Comparison of ENCODE assay signal across 18 cellular contexts in genomic region chr18:13868501-13869271, GRCh38. TPM values are rescaled to one million over a fixed set of nuclear protein-coding genes. Genes with fewer than 3 reads are reported as not detected.
DNase-seq lines count a peak whose midpoint lies in the region; ATAC-seq and TF ChIP-seq lines count a peak whose summit lies in the region.
"Had no signal": no experiment of that assay in that cellular context is flagged by ENCODE, and none has a peak within 500 bp of the region (broad histone marks: within the 10 kb centered on the region; RNA-seq: fewer than 3 reads in every experiment).

No MANE protein-coding gene starts in this region.

- H3K4me3 ChIP-seq in HUES6 (ENCODE audit: low read depth, low read length) = peak overlapping the region; percentile 66
- peak overlapping the region; percentile 41 for H3K4me3 ChIP-seq in ectodermal cell (ENCODE audit: insufficient read depth, low read depth, low read length)
- peak overlapping the region in 1 of 2 donors; percentile 31 for H3K4me3 ChIP-seq in testis
- H3K4me3 ChIP-seq: gastrocnemius medialis, ovary, upper lobe of right lung had no signal

- intact Hi-C loops in testis (cut with DNase I; ENCODE audit: low total_unique reads) = no loop called here

- H3K4me1 Mint-ChIP-seq in nephron progenitor cell = peaks cover 6% of the 10 kb centered on the region
- H3K4me1 Mint-ChIP-seq: stimulated activated memory B cell treated with anti-CD40 and anti-IgM and Interleukin-4, amounts not matched to agents 10 μg/mL and 1 μg/mL and 100 μg/mL, for 72 hours had no signal

- no peak overlapping the region for H3K27ac Mint-ChIP-seq in nephron progenitor cell
- H3K27ac Mint-ChIP-seq: activated CD4-positive, alpha-beta memory T cell treated with anti-CD3 and anti-CD28 coated beads for 36 hours; stimulated activated memory B cell treated with anti-CD40 and anti-IgM and Interleukin-4, amounts not matched to agents 10 μg/mL and 1 μg/mL and 100 μg/mL, for 72 hours had no signal

- ATAC-seq in GM21529 (IDR thresholded peaks at IDR 0.05; ENCODE audit: unreplicated experiment) = no peak
- ATAC-seq: gastrocnemius medialis; stimulated activated memory B cell treated with anti-CD40 and anti-IgM and Interleukin-4, amounts not matched to agents 10 μg/mL and 1 μg/mL and 100 μg/mL, for 72 hours; upper lobe of right lung had no signal

- H3K27ac ChIP-seq in HUES6 (ENCODE audit: low read depth, low read length) = no peak overlapping the region
- H3K27ac ChIP-seq in ectodermal cell (ENCODE audit: insufficient read depth, low read depth, low read length, poor library complexity, severe bottlenecking) = no peak overlapping the region
- H3K27ac ChIP-seq in testis = no peak overlapping the region
- H3K27ac ChIP-seq: gastrocnemius medialis, ovary, upper lobe of right lung had no signal

- H3K4me1 ChIP-seq in HUES6 (ENCODE audit: control insufficient read depth, insufficient read depth, low read length) (0 out of 2 replicates have a peak, but pooled peaks cover 4% of the 10 kb centered on the region), ectodermal cell (ENCODE audit: control insufficient read depth, insufficient read depth, low read length) (no peaks in the 10 kb centered on the region), testis (no peaks in the 10 kb centered on the region)
- H3K4me1 ChIP-seq: gastrocnemius medialis, upper lobe of right lung had no signal

- peaks cover 8% of the 10 kb centered on the region for H3K9me3 Mint-ChIP-seq in nephron progenitor cell
- H3K9me3 Mint-ChIP-seq: activated CD4-positive, alpha-beta memory T cell treated with anti-CD3 and anti-CD28 coated beads for 36 hours; stimulated activated memory B cell treated with anti-CD40 and anti-IgM and Interleukin-4, amounts not matched to agents 10 μg/mL and 1 μg/mL and 100 μg/mL, for 72 hours had no signal

- no peaks in the 10 kb centered on the region for H3K36me3 Mint-ChIP-seq in nephron progenitor cell (ENCODE audit: low read depth)
- H3K36me3 Mint-ChIP-seq: activated CD4-positive, alpha-beta memory T cell treated with anti-CD3 and anti-CD28 coated beads for 36 hours; stimulated activated memory B cell treated with anti-CD40 and anti-IgM and Interleukin-4, amounts not matched to agents 10 μg/mL and 1 μg/mL and 100 μg/mL, for 72 hours had no signal

- H3K9ac ChIP-seq in HUES6 (ENCODE audit: low read length) = no peak overlapping the region

- no peak for TF ChIP-seq POLR2A in testis (IDR thresholded peaks at IDR 0.05)

- H3K36me3 ChIP-seq in HUES6 (ENCODE audit: control insufficient read depth, insufficient read depth, low read length) = no peaks in the 10 kb centered on the region
- H3K36me3 ChIP-seq in ectodermal cell (ENCODE audit: control insufficient read depth, insufficient read depth, low read length) = no peaks in the 10 kb centered on the region
- H3K36me3 ChIP-seq in testis (ENCODE audit: low read depth, missing control alignments) = no peaks in the 10 kb centered on the region
- H3K36me3 ChIP-seq: gastrocnemius medialis, ovary, upper lobe of right lung had no signal

- 12 to 13% methylated on average over 51 of the region's 51 CpGs for WGBS in ectodermal cell, 2 experiments
- 0 to 2% methylated on average over 15 to 51 of the region's 51 CpGs for WGBS in testis, 2 donors

- H3K27me3 ChIP-seq in HUES6 (ENCODE audit: control insufficient read depth, insufficient read depth, low read length) (peaks cover 55% of the 10 kb centered on the region), ectodermal cell (ENCODE audit: control insufficient read depth, insufficient read depth, low read length, poor library complexity, severe bottlenecking) (peaks cover 35% of the 10 kb centered on the region), testis (no peaks in the 10 kb centered on the region)
- H3K27me3 ChIP-seq: ovary had no signal

- H3K4me3 Mint-ChIP-seq in nephron progenitor cell = peak overlapping the region; percentile 74
- H3K4me3 Mint-ChIP-seq: activated CD4-positive, alpha-beta memory T cell treated with anti-CD3 and anti-CD28 coated beads for 36 hours; stimulated activated memory B cell treated with anti-CD40 and anti-IgM and Interleukin-4, amounts not matched to agents 10 μg/mL and 1 μg/mL and 100 μg/mL, for 72 hours had no signal

- TF ChIP-seq CTCF in nephron progenitor cell (IDR thresholded peaks at IDR 0.05) (no peak), testis (IDR thresholded peaks at IDR 0.05) (no peak)

- no peaks in the 10 kb centered on the region for H3K9me3 ChIP-seq in HUES6 (ENCODE audit: control insufficient read depth, insufficient read depth, low read depth, low read length)
- no peaks in the 10 kb centered on the region for H3K9me3 ChIP-seq in ectodermal cell (ENCODE audit: control insufficient read depth, low read length)
- no peaks in the 10 kb centered on the region for H3K9me3 ChIP-seq in testis
- H3K9me3 ChIP-seq: gastrocnemius medialis, ovary, upper lobe of right lung had no signal

- peak; percentile 10 for DNase-seq in Ammon's horn (ENCODE audit: low spot score)
- DNase-seq in nephron progenitor cell = peak; percentile 23
- DNase-seq in NCI-H1048 (lab: John Stamatoyannopoulos, UW) = no peak
- no peak for DNase-seq in testis
- DNase-seq in activated naive CD4-positive, alpha-beta T cell treated with Interleukin-2 at 50 U/mL for 16 hours = no peak
- DNase-seq: activated CD4-positive, alpha-beta memory T cell treated with anti-CD3 and anti-CD28 coated beads for 36 hours; activated T-cell treated with anti-CD3 and anti-CD28 coated beads, Interleukin-2, amount 50 U/mL, for 48 hours; gastrocnemius medialis; KG1; kidney; ovary; upper lobe of right lung had no signal

- H3K27me3 Mint-ChIP-seq in nephron progenitor cell (ENCODE audit: low read depth, poor library complexity) = peaks cover 71% of the 10 kb centered on the region

RNA-seq across cellular contexts. Expression of gene MC5R, which starts 44.7 kb away (rescaled TPM):
- polyA plus RNA-seq in ectodermal cell (2013, experiment 1 of 4) = 0.22 TPM
- polyA plus RNA-seq in ectodermal cell (2013, experiment 2 of 4) = 0.14 TPM
- polyA plus RNA-seq in ectodermal cell (2013, experiment 3 of 4) = 0.16 TPM
- polyA plus RNA-seq in ectodermal cell (2013, experiment 4 of 4) = 0.16 TPM
- total RNA-seq in testis = under 1 TPM; 0.31 to 0.74 TPM
- polyA plus RNA-seq in testis (ENCODE audit: insufficient read depth, low read depth, low replicate concordance) = not detected
- total RNA-seq: activated CD4-positive, alpha-beta memory T cell treated with anti-CD3 and anti-CD28 coated beads for 36 hours; gastrocnemius medialis; kidney; mononuclear cell; NCI-H460; ovary; upper lobe of right lung had no signal
- polyA plus RNA-seq: ovary had no signal

RNA-seq across cellular contexts. Expression of gene MC2R, which starts 46.6 kb away (rescaled TPM):
- polyA plus RNA-seq in ectodermal cell (2013, experiment 1 of 4) = not detected
- polyA plus RNA-seq in ectodermal cell (2013, experiment 2 of 4) = not detected
- polyA plus RNA-seq in ectodermal cell (2013, experiment 3 of 4) = not detected
- not detected for polyA plus RNA-seq in ectodermal cell (2013, experiment 4 of 4)
- total RNA-seq in testis = not detected
- 0.24 TPM for polyA plus RNA-seq in testis (ENCODE audit: insufficient read depth, low read depth, low replicate concordance)
- total RNA-seq: activated CD4-positive, alpha-beta memory T cell treated with anti-CD3 and anti-CD28 coated beads for 36 hours; gastrocnemius medialis; kidney; NCI-H460; upper lobe of right lung had no signal

Comparison
In these comparisons a context has a peak if more than half of its experiments do, and no peak if none do; other contexts are left out.
1. DNase-seq: peak in Ammon's horn (single experiment) and nephron progenitor cell (single experiment); none in NCI-H1048 (single experiment), testis (single experiment) and activated naive CD4-positive, alpha-beta T cell treated with Interleukin-2 at 50 U/mL for 16 hours (single experiment).